In genomic region chr18:35256947-35257346, GRCh38 we compare ENCODE assay signal across 2 cellular contexts.
TF ChIP-seq lines count a peak whose summit lies in the region.

No MANE protein-coding gene starts in this region.

TF ChIP-seq in A549, 52 proteins besides CTCF, POLR2A, EP300 and RAD21:
- TF ChIP-seq FOSB (CRISPR knock-in tag; IDR thresholded peaks at IDR 0.05): no peak
- peak; percentile 50 for TF ChIP-seq MAFK (IDR thresholded peaks at IDR 0.05; ENCODE audit: partially characterized antibody)
- TF ChIP-seq, protein P1, sequence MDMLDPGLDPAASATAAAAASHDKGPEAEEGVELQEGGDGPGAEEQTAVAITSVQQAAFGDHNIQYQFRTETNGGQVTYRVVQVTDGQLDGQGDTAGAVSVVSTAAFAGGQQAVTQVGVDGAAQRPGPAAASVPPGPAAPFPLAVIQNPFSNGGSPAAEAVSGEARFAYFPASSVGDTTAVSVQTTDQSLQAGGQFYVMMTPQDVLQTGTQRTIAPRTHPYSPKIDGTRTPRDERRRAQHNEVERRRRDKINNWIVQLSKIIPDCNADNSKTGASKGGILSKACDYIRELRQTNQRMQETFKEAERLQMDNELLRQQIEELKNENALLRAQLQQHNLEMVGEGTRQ (IDR thresholded peaks at IDR 0.05): no peak
TF ChIP-seq in A549: peak in this region for 1.

TF ChIP-seq in K562, 482 proteins besides CTCF, POLR2A, EP300 and RAD21:
- TF ChIP-seq RBBP5 (IDR thresholded peaks at IDR 0.05; ENCODE audit: borderline replicate concordance, insufficient read depth, low read length, poor library complexity, severe bottlenecking) (no peak), TCF7L2 (IDR thresholded peaks at IDR 0.05; ENCODE audit: low read depth, low read length) (no peak), ZNF316 (IDR thresholded peaks at IDR 0.05) (peak; percentile 59), C11orf30 (IDR thresholded peaks at IDR 0.05; ENCODE audit: low read depth) (peak; percentile 44; the same call in 1 of the 2 replicates), MAFG (tag; conservative IDR thresholded peaks at IDR 0.05) (peak; percentile 32; the same call in 1 of the 2 replicates), ZNF699 (CRISPR knock-in tag; IDR thresholded peaks at IDR 0.05; ENCODE audit: insufficient replicate concordance) (no peak), ZNF551 (CRISPR knock-in tag; IDR thresholded peaks at IDR 0.05) (no peak), ZNF76 (CRISPR knock-in tag; IDR thresholded peaks at IDR 0.05; ENCODE audit: borderline replicate concordance) (no peak), TBL1XR1 (IDR thresholded peaks at IDR 0.05; ENCODE audit: low read length in 2 of 2) (no peak), MAFF (IDR thresholded peaks at IDR 0.05; ENCODE audit: low read length) (0 out of 2 replicates have a peak, but pooled peaks have one; percentile 21), PATZ1 (CRISPR knock-in tag; IDR thresholded peaks at IDR 0.05; ENCODE audit: borderline replicate concordance) (no peak)
- TF ChIP-seq, protein P2, sequence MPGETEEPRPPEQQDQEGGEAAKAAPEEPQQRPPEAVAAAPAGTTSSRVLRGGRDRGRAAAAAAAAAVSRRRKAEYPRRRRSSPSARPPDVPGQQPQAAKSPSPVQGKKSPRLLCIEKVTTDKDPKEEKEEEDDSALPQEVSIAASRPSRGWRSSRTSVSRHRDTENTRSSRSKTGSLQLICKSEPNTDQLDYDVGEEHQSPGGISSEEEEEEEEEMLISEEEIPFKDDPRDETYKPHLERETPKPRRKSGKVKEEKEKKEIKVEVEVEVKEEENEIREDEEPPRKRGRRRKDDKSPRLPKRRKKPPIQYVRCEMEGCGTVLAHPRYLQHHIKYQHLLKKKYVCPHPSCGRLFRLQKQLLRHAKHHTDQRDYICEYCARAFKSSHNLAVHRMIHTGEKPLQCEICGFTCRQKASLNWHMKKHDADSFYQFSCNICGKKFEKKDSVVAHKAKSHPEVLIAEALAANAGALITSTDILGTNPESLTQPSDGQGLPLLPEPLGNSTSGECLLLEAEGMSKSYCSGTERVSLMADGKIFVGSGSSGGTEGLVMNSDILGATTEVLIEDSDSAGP (CRISPR knock-in tag; IDR thresholded peaks at IDR 0.05): no peak
